ENCODE assay signal across 39 cellular contexts in the genomic region with DNA sequence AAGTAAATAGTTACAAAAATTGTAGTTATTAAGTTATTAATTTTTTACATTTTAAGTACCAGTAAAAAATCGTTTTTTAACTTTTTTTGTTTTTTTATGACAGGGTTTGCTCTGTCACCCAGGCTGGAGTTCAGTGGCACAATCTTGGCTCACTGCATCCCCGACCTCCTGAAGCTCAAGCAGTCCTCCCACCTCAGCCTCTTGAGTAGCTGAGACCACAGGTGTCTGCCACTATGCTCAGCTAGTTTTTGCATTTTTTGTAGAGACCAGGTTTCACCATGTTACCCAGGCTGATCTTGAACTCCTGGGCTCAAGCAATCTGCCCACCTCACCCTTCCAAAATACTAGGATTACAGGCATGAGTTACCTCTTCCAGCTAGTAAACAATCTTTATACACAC.
"Had no signal": no experiment of that assay in that cellular context is flagged by ENCODE, and none has a peak within 500 bp of the region (broad histone marks: within the 10 kb centered on the region; RNA-seq: fewer than 3 reads in every experiment).

No MANE protein-coding gene starts in this region.

- H3K9me3 ChIP-seq: adrenal gland, ascending aorta, body of pancreas, breast epithelium had no signal

- FAIRE-seq: astrocyte, bronchial epithelial cell had no signal

- DNase-seq: activated effector memory CD4-positive, alpha-beta T cell treated with anti-CD3 and anti-CD28 coated beads, Interleukin-2, amount 50 U/mL, for 16 hours; activated effector memory CD4-positive, alpha-beta T cell treated with Interleukin-2 at 50 U/mL for 16 hours; activated gamma-delta T cell; activated gamma-delta T cell treated with Interleukin-2 at 50 U/mL for 16 hours; activated naive CD4-positive, alpha-beta T cell; activated naive CD4-positive, alpha-beta T cell treated with anti-CD3 and anti-CD28 coated beads for 36 hours; activated naive CD4-positive, alpha-beta T cell treated with anti-CD3 and anti-CD28 coated beads, Interleukin-2, amount 10 ng/mL, durations not matched to agents 7 days and 5 days; activated naive CD4-positive, alpha-beta T cell treated with anti-CD3 and anti-CD28 coated beads, Interleukin-2, amount 50 U/mL, for 16 hours; activated naive CD4-positive, alpha-beta T cell treated with Interleukin-2 at 50 U/mL for 16 hours; activated naive CD8-positive, alpha-beta T cell treated with anti-CD3 and anti-CD28 coated beads for 36 hours; activated naive CD8-positive, alpha-beta T cell treated with anti-CD3 and anti-CD28 coated beads, Interleukin-2, amount 10 ng/mL, durations not matched to agents 7 days and 5 days; activated naive CD8-positive, alpha-beta T cell treated with anti-CD3 and anti-CD28 coated beads, Interleukin-2, amount 50 U/mL, for 24 hours; activated T-cell treated with anti-CD3 and anti-CD28 coated beads, Interleukin-2, amount 50 U/mL, for 24 hours; activated T-cell treated with anti-CD3 and anti-CD28 coated beads, Interleukin-2, amount 50 U/mL, for 4 hours; activated T-cell treated with anti-CD3 and anti-CD28 coated beads, Interleukin-2, amount 50 U/mL, for 48 hours; activated T-cell treated with anti-CD3 and anti-CD28 coated beads, Interleukin-2, amount 50 U/mL, for 72 hours; adrenal gland; amniotic stem cell; amygdala; anterior cingulate cortex; aorta; body of pancreas; brain microvascular endothelial cell; caudate nucleus; central memory CD4-positive, alpha-beta T cell; cerebellar nuclear complex had no signal

- H3K4me3 Mint-ChIP-seq: activated naive CD4-positive, alpha-beta T cell treated with anti-CD3 and anti-CD28 coated beads for 36 hours; activated naive CD4-positive, alpha-beta T cell treated with anti-CD3 and anti-CD28 coated beads, Interleukin-2, amount 10 ng/mL, durations not matched to agents 7 days and 5 days; activated naive CD4-positive, alpha-beta T cell treated with anti-CD3 and anti-CD28 coated beads, Interleukin-2, amount 50 U/mL, for 24 hours; activated naive CD8-positive, alpha-beta T cell; activated naive CD8-positive, alpha-beta T cell treated with anti-CD3 and anti-CD28 coated beads for 36 hours; activated naive CD8-positive, alpha-beta T cell treated with anti-CD3 and anti-CD28 coated beads, Interleukin-2, amount 10 ng/mL, durations not matched to agents 7 days and 5 days; activated naive CD8-positive, alpha-beta T cell treated with anti-CD3 and anti-CD28 coated beads, Interleukin-2, amount 50 U/mL, for 24 hours; activated T-cell treated with anti-CD3 and anti-CD28 coated beads, Interleukin-2, amount 50 U/mL, for 24 hours; activated T-cell treated with anti-CD3 and anti-CD28 coated beads, Interleukin-2, amount 50 U/mL, for 4 hours; activated T-cell treated with anti-CD3 and anti-CD28 coated beads, Interleukin-2, amount 50 U/mL, for 72 hours; activated T-helper 1 cell treated with anti-CD3 and anti-CD28 coated beads, Interleukin-12 subunit alpha, Interleukin-12 subunit beta, Interleukin-2, Interleukin-4 antibody, amounts not matched to agents 30 ng/mL and 10 ng/mL and 1 ng/mL, durations not matched to agents 14 hours and 24 hours and 36 hours; activated T-helper 17 cell treated with anti-CD3 and anti-CD28 coated beads, Interleukin-2, amount 50 U/mL, for 72 hours; brain; central memory CD8-positive, alpha-beta T cell had no signal

- H3K27ac ChIP-seq: adrenal gland, ascending aorta, body of pancreas, brain microvascular endothelial cell, breast epithelium, cardiac muscle cell had no signal

- H3K27me3 ChIP-seq: adrenal gland, ascending aorta, body of pancreas, brain microvascular endothelial cell, breast epithelium, cardiac muscle cell had no signal

- H3K36me3 Mint-ChIP-seq: activated naive CD4-positive, alpha-beta T cell treated with anti-CD3 and anti-CD28 coated beads, Interleukin-2, amount 10 ng/mL, durations not matched to agents 7 days and 5 days; activated naive CD4-positive, alpha-beta T cell treated with anti-CD3 and anti-CD28 coated beads, Interleukin-2, amount 50 U/mL, for 24 hours; activated naive CD4-positive, alpha-beta T cell treated with anti-CD3 and anti-CD28 coated beads, Interleukin-2, amount 50 U/mL, for 72 hours; activated naive CD8-positive, alpha-beta T cell; activated naive CD8-positive, alpha-beta T cell treated with anti-CD3 and anti-CD28 coated beads for 36 hours; activated naive CD8-positive, alpha-beta T cell treated with anti-CD3 and anti-CD28 coated beads, Interleukin-2, amount 10 ng/mL, durations not matched to agents 7 days and 5 days; brain had no signal

- ATAC-seq: activated naive CD4-positive, alpha-beta T cell treated with anti-CD3 and anti-CD28 coated beads, Interleukin-2, amount 50 U/mL, for 72 hours; activated naive CD8-positive, alpha-beta T cell treated with anti-CD3 and anti-CD28 coated beads, Interleukin-2, amount 50 U/mL, for 24 hours; activated T-cell treated with anti-CD3 and anti-CD28 coated beads, Interleukin-2, amount 50 U/mL, for 4 hours; activated T-cell treated with anti-CD3 and anti-CD28 coated beads, Interleukin-2, amount 50 U/mL, for 72 hours; activated T-helper 17 cell treated with anti-CD3 and anti-CD28 coated beads, Interleukin-2, amount 50 U/mL, for 72 hours; body of pancreas had no signal

- H3K27ac Mint-ChIP-seq: activated naive CD4-positive, alpha-beta T cell treated with anti-CD3 and anti-CD28 coated beads for 36 hours; activated naive CD4-positive, alpha-beta T cell treated with anti-CD3 and anti-CD28 coated beads, Interleukin-2, amount 10 ng/mL, durations not matched to agents 7 days and 5 days; activated naive CD4-positive, alpha-beta T cell treated with anti-CD3 and anti-CD28 coated beads, Interleukin-2, amount 50 U/mL, for 24 hours; activated naive CD4-positive, alpha-beta T cell treated with anti-CD3 and anti-CD28 coated beads, Interleukin-2, amount 50 U/mL, for 72 hours; activated naive CD8-positive, alpha-beta T cell; activated naive CD8-positive, alpha-beta T cell treated with anti-CD3 and anti-CD28 coated beads for 36 hours; activated naive CD8-positive, alpha-beta T cell treated with anti-CD3 and anti-CD28 coated beads, Interleukin-2, amount 10 ng/mL, durations not matched to agents 7 days and 5 days; activated naive CD8-positive, alpha-beta T cell treated with anti-CD3 and anti-CD28 coated beads, Interleukin-2, amount 50 U/mL, for 24 hours; activated T-cell treated with anti-CD3 and anti-CD28 coated beads, Interleukin-2, amount 50 U/mL, for 24 hours; activated T-cell treated with anti-CD3 and anti-CD28 coated beads, Interleukin-2, amount 50 U/mL, for 72 hours; activated T-helper 1 cell treated with anti-CD3 and anti-CD28 coated beads, Interleukin-12 subunit alpha, Interleukin-12 subunit beta, Interleukin-2, Interleukin-4 antibody, amounts not matched to agents 30 ng/mL and 10 ng/mL and 1 ng/mL, durations not matched to agents 14 hours and 24 hours and 36 hours; activated T-helper 17 cell treated with anti-CD3 and anti-CD28 coated beads, Interleukin-2, amount 50 U/mL, for 72 hours; activated T-helper 2 cell treated with anti-CD3 and anti-CD28 coated beads, Interferon-gamma antibody, Interleukin-2, Interleukin-4, amounts not matched to agents 10 μg/mL and 5 μg/mL and 100 μg/mL, durations not matched to agents 14 hours and 24 hours and 36 hours; brain had no signal

- H3K4me3 ChIP-seq: adrenal gland, ascending aorta, body of pancreas, breast epithelium, cardiac muscle cell had no signal

- H3K9me3 Mint-ChIP-seq: activated naive CD4-positive, alpha-beta T cell treated with anti-CD3 and anti-CD28 coated beads for 36 hours; activated naive CD4-positive, alpha-beta T cell treated with anti-CD3 and anti-CD28 coated beads, Interleukin-2, amount 10 ng/mL, durations not matched to agents 7 days and 5 days; activated naive CD4-positive, alpha-beta T cell treated with anti-CD3 and anti-CD28 coated beads, Interleukin-2, amount 50 U/mL, for 24 hours; activated naive CD8-positive, alpha-beta T cell treated with anti-CD3 and anti-CD28 coated beads for 36 hours; activated naive CD8-positive, alpha-beta T cell treated with anti-CD3 and anti-CD28 coated beads, Interleukin-2, amount 10 ng/mL, durations not matched to agents 7 days and 5 days; activated naive CD8-positive, alpha-beta T cell treated with anti-CD3 and anti-CD28 coated beads, Interleukin-2, amount 50 U/mL, for 24 hours; activated T-cell treated with anti-CD3 and anti-CD28 coated beads, Interleukin-2, amount 50 U/mL, for 4 hours; activated T-helper 1 cell treated with anti-CD3 and anti-CD28 coated beads, Interleukin-12 subunit alpha, Interleukin-12 subunit beta, Interleukin-2, Interleukin-4 antibody, amounts not matched to agents 30 ng/mL and 10 ng/mL and 1 ng/mL, durations not matched to agents 14 hours and 24 hours and 36 hours; activated T-helper 2 cell treated with anti-CD3 and anti-CD28 coated beads, Interferon-gamma antibody, Interleukin-2, Interleukin-4, amounts not matched to agents 10 μg/mL and 5 μg/mL and 100 μg/mL, durations not matched to agents 14 hours and 24 hours and 36 hours had no signal

- H3K4me1 ChIP-seq: ascending aorta, body of pancreas, breast epithelium had no signal

- H3K36me3 ChIP-seq: adrenal gland, ascending aorta, brain microvascular endothelial cell, breast epithelium, cardiac muscle cell had no signal

- H3K4me1 Mint-ChIP-seq: activated naive CD4-positive, alpha-beta T cell treated with anti-CD3 and anti-CD28 coated beads, Interleukin-2, amount 10 ng/mL, durations not matched to agents 7 days and 5 days; activated naive CD4-positive, alpha-beta T cell treated with anti-CD3 and anti-CD28 coated beads, Interleukin-2, amount 50 U/mL, for 24 hours; activated naive CD8-positive, alpha-beta T cell treated with anti-CD3 and anti-CD28 coated beads for 36 hours; activated naive CD8-positive, alpha-beta T cell treated with anti-CD3 and anti-CD28 coated beads, Interleukin-2, amount 50 U/mL, for 24 hours; activated T-helper 17 cell treated with anti-CD3 and anti-CD28 coated beads, Interleukin-2, amount 50 U/mL, for 72 hours; central memory CD8-positive, alpha-beta T cell had no signal

- H3K27me3 Mint-ChIP-seq: activated naive CD4-positive, alpha-beta T cell treated with anti-CD3 and anti-CD28 coated beads, Interleukin-2, amount 10 ng/mL, durations not matched to agents 7 days and 5 days; activated naive CD4-positive, alpha-beta T cell treated with anti-CD3 and anti-CD28 coated beads, Interleukin-2, amount 50 U/mL, for 24 hours; activated naive CD8-positive, alpha-beta T cell; activated naive CD8-positive, alpha-beta T cell treated with anti-CD3 and anti-CD28 coated beads, Interleukin-2, amount 10 ng/mL, durations not matched to agents 7 days and 5 days; activated naive CD8-positive, alpha-beta T cell treated with anti-CD3 and anti-CD28 coated beads, Interleukin-2, amount 50 U/mL, for 24 hours; activated T-cell treated with anti-CD3 and anti-CD28 coated beads, Interleukin-2, amount 50 U/mL, for 24 hours; activated T-helper 17 cell treated with anti-CD3 and anti-CD28 coated beads, Interleukin-2, amount 50 U/mL, for 72 hours; central memory CD8-positive, alpha-beta T cell had no signal
